In genomic region chr20:38114353-38114791, GRCh38 we compare ENCODE assay signal across 15 cellular contexts. TPM values are rescaled to one million over a fixed set of nuclear protein-coding genes. Genes with fewer than 3 reads are reported as not detected.
DNase-seq lines count a peak whose midpoint lies in the region; ATAC-seq and TF ChIP-seq lines count a peak whose summit lies in the region.
"Had no signal": no experiment of that assay in that cellular context is flagged by ENCODE, and none has a peak within 500 bp of the region (broad histone marks: within the 10 kb centered on the region; RNA-seq: fewer than 3 reads in every experiment).

No MANE protein-coding gene starts in this region.

- ATAC-seq in left ventricle myocardium superior, result no peak
- peak; percentile 60 for ATAC-seq in SK-N-SH treated with all-trans-retinoic acid at 6 μM for 48 hours
- ATAC-seq: sciatic nerve had no signal

- H3K27me3 ChIP-seq in left ventricle myocardium inferior (ENCODE audit: low read depth), result no peaks in the 10 kb centered on the region
- H3K27me3 ChIP-seq: BE2C had no signal

- H3K4me1 ChIP-seq in left ventricle myocardium inferior, result peaks cover 38% of the 10 kb centered on the region

- DNase-seq in left ventricle myocardium inferior (no peak), left ventricle myocardium superior (no peak), fibroblast of pulmonary artery (ENCODE audit: low read depth) (peak; percentile 63), ureter (ENCODE audit: low spot score) (peak; percentile 38), NCI-H748 treated with DMSO at 0.1 percent for 48 hours (lab: John Stamatoyannopoulos, UW) (no peak), KBM-7 (no peak)
- DNase-seq in NK-92 treated with Interleukin-12 subunit alpha and Interleukin-12 subunit beta, amount 100 ng/mL, for 24 hours (lab: John Stamatoyannopoulos, UW), result no peak
- DNase-seq: activated naive CD4-positive, alpha-beta T cell treated with anti-CD3 and anti-CD28 coated beads for 36 hours; BE2C; DND-41; MM.1S; NCI-H2171 had no signal

- H3K27ac ChIP-seq in left ventricle myocardium inferior (replicated peaks), result peak overlapping the region; percentile 47

- H3K36me3 ChIP-seq in left ventricle myocardium inferior, result no peaks in the 10 kb centered on the region
- H3K36me3 ChIP-seq: BE2C had no signal

- intact Hi-C loops in left ventricle myocardium inferior (cut with micrococcal nuclease), result no loop called here
- intact Hi-C loops in left ventricle myocardium superior (cut with micrococcal nuclease), result no loop called here

- in situ Hi-C loops in KBM-7 (cut with MboI; ENCODE audit: low pct_unique_long_range_greater_than_20kb, low sequenced_read_pairs), result no loop called here

- no peak overlapping the region for H3K4me3 ChIP-seq in left ventricle myocardium inferior
- H3K4me3 ChIP-seq in fibroblast of pulmonary artery (replicated peaks; ENCODE audit: low read depth, low read length), result no peak overlapping the region

- no peaks in the 10 kb centered on the region for H3K9me3 ChIP-seq in left ventricle myocardium inferior (replicated peaks)
- H3K9me3 ChIP-seq: BE2C had no signal

- no peak for TF ChIP-seq CTCF in left ventricle myocardium inferior (IDR thresholded peaks at IDR 0.05; ENCODE audit: borderline replicate concordance)
- no peak for TF ChIP-seq CTCF in fibroblast of pulmonary artery (IDR thresholded peaks at IDR 0.05; ENCODE audit: low read length, missing control alignments)

TF ChIP-seq in SK-N-SH treated with all-trans-retinoic acid at 6 μM for 48 hours, 23 proteins besides CTCF, POLR2A, EP300 and RAD21:
- TF ChIP-seq ISL1 (CRISPR knock-in tag; IDR thresholded peaks at IDR 0.05) (no peak), ZFP30 (CRISPR knock-in tag; IDR thresholded peaks at IDR 0.05) (no peak), RARB (CRISPR knock-in tag; IDR thresholded peaks at IDR 0.05) (no peak), POU6F1 (CRISPR knock-in tag; IDR thresholded peaks at IDR 0.05; ENCODE audit: borderline replicate concordance, low read depth) (no peak), CREB5 (CRISPR knock-in tag; IDR thresholded peaks at IDR 0.05; ENCODE audit: low read depth) (no peak), CSDC2 (CRISPR knock-in tag; IDR thresholded peaks at IDR 0.05) (no peak), ARNTL (CRISPR knock-in tag; IDR thresholded peaks at IDR 0.05; ENCODE audit: borderline replicate concordance, low read depth) (no peak), PPARA (CRISPR knock-in tag; IDR thresholded peaks at IDR 0.05; ENCODE audit: borderline replicate concordance) (no peak), SNAI2 (CRISPR knock-in tag; IDR thresholded peaks at IDR 0.05) (no peak), ZNF8 (CRISPR knock-in tag; IDR thresholded peaks at IDR 0.05) (no peak)
TF ChIP-seq in SK-N-SH treated with all-trans-retinoic acid at 6 μM for 48 hours: peak in this region for 0.

RNA-seq across cellular contexts. Expression of gene TGM2, which starts 50.7 kb away (rescaled TPM):
- total RNA-seq in left ventricle myocardium inferior (846 TPM), left ventricle myocardium superior (473 TPM), ureter (143 TPM)
- total RNA-seq: activated CD8-positive, alpha-beta memory T cell treated with anti-CD3 and anti-CD28 coated beads for 36 hours; activated naive CD4-positive, alpha-beta T cell treated with anti-CD3 and anti-CD28 coated beads for 36 hours had no signal

Comparison
In these comparisons a context has a peak if more than half of its experiments do, and no peak if none do; other contexts are left out.
1. DNase-seq: peak in fibroblast of pulmonary artery (single experiment) and ureter (single experiment); none in left ventricle myocardium inferior (single experiment), left ventricle myocardium superior (single experiment), NCI-H748 treated with DMSO at 0.1 percent for 48 hours (single experiment), KBM-7 (single experiment) and NK-92 treated with Interleukin-12 subunit alpha and Interleukin-12 subunit beta, amount 100 ng/mL, for 24 hours (single experiment).